ENCODE assay signal across 12 cellular contexts in the genomic region with DNA sequence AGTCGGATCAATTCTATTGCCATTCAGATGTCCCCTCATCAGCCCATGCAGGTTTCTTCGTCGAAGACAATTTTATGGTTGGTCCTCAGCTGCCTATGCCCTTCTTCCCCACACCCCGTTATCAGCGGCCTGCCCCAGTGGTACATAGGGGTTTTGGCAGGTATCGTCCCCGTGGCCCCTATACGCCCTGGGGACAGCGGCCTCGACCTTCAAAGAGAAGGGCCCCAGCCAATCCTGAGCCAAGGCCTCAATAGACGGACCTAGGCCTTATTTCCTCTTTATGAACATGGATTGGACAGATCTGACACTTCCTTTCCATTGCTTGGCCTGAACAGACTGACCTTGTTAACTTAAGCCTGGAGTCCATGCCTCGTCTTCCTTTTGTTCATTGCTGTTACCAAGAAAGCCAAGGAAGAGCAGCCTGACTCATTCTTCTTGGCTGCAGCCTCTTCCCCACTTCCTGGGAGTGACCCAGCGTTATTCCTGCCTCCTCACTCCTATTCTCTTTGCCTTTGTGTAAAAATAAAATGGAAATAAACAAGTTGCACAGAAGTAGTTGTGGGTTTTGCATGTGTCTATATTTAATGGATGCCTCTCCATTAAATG.
A peak's percentile ranks its signal among the peaks of the same experiment; 100 is the strongest.
DNase-seq lines count a peak whose midpoint lies in the region; ATAC-seq and TF ChIP-seq lines count a peak whose summit lies in the region.
"Had no signal": no experiment of that assay in that cellular context is flagged by ENCODE, and none has a peak within 500 bp of the region (broad histone marks: within the 10 kb centered on the region; RNA-seq: fewer than 3 reads in every experiment).

No MANE protein-coding gene starts in this region.

- CTCF ChIA-PET in T-cell (lab: Charles Lee): no interaction called here

- H3K9me3 Mint-ChIP-seq in activated T-cell treated with anti-CD3 and anti-CD28 coated beads, Interleukin-2, amount 50 U/mL, for 72 hours: peaks cover 2% of the 10 kb centered on the region in 2 donors
- peaks cover 0 to 8% (median 0%) of the 10 kb centered on the region in 3 donors for H3K9me3 Mint-ChIP-seq in T-cell
- peaks cover 8% of the 10 kb centered on the region for H3K9me3 Mint-ChIP-seq in nephron progenitor cell

- H3K4me3 ChIP-seq in fibroblast of lung (replicated peaks in 1 of 4; ENCODE audit: control extremely low read depth in 1 of 4, insufficient read depth in 1 of 4, low read depth in 3 of 4, low read length in 4 of 4): no peak overlapping the region
- H3K4me3 ChIP-seq: stomach had no signal

- no peaks in the 10 kb centered on the region for H4K20me1 ChIP-seq in fibroblast of lung (ENCODE audit: control insufficient read depth, extremely low read depth, insufficient read depth, low read length)

- peak overlapping the region; percentile 21 for H3K27ac ChIP-seq in fibroblast of lung (ENCODE audit: insufficient read depth, low read length)
- H3K27ac ChIP-seq: stomach had no signal

- H3K4me2 ChIP-seq in fibroblast of lung (ENCODE audit: extremely low read depth, insufficient read depth, low read length): no peak overlapping the region

- POLR2A ChIA-PET in T-cell (lab: Charles Lee): no interaction called here

- no peaks in the 10 kb centered on the region for H3K79me2 ChIP-seq in fibroblast of lung (ENCODE audit: control insufficient read depth, insufficient read depth, low read length)

- TF ChIP-seq CTCF in fibroblast of lung (conservative IDR thresholded peaks at IDR 0.05 in 1 of 2, IDR thresholded peaks at IDR 0.05 in 1 of 2; ENCODE audit: low read depth in 1 of 2, low read length in 2 of 2) (no peak), nephron progenitor cell (IDR thresholded peaks at IDR 0.05) (no peak)

- H3K4me1 Mint-ChIP-seq in activated T-cell treated with anti-CD3 and anti-CD28 coated beads, Interleukin-2, amount 50 U/mL, for 72 hours (ENCODE audit: low read depth): peaks cover 45% of the 10 kb centered on the region
- peaks cover 52 to 62% (median 61%) of the 10 kb centered on the region in 3 donors for H3K4me1 Mint-ChIP-seq in T-cell
- H3K4me1 Mint-ChIP-seq in nephron progenitor cell: peaks cover 17% of the 10 kb centered on the region

- peaks cover 14 to 48% of the 10 kb centered on the region in 2 donors for H3K36me3 Mint-ChIP-seq in activated T-cell treated with anti-CD3 and anti-CD28 coated beads, Interleukin-2, amount 50 U/mL, for 72 hours (ENCODE audit: insufficient read depth in 2 of 2)
- H3K36me3 Mint-ChIP-seq in T-cell (peaks cover 72% of the 10 kb centered on the region), nephron progenitor cell (ENCODE audit: low read depth) (peaks cover 10% of the 10 kb centered on the region)

- H3K4me1 ChIP-seq in fibroblast of lung (ENCODE audit: control insufficient read depth, extremely low read depth, insufficient read depth, low read length): peaks cover 2% of the 10 kb centered on the region
- H3K4me1 ChIP-seq: stomach had no signal

- DNase-seq in activated T-cell treated with anti-CD3 and anti-CD28 coated beads, Interleukin-2, amount 50 U/mL, for 72 hours: no peak
- DNase-seq in activated T-cell treated with anti-CD3 and anti-CD28 coated beads for 4 hours (no peak), T-cell (no peak), fibroblast of lung (ENCODE audit: low read depth in 2 of 2) (peak; percentile 79 to 92), smooth muscle cell of the brain vasculature (ENCODE audit: low read depth, low spot score) (peak; percentile 1), nephron progenitor cell (no peak), hypothalamus (lab: John Stamatoyannopoulos, UW) (no peak), mesenteric fat pad (ENCODE audit: low spot score) (no peak)
- DNase-seq: activated T-cell treated with anti-CD3 and anti-CD28 coated beads, Interleukin-2, amount 50 U/mL, for 4 hours; C1 segment of cervical spinal cord; NCI-H1092; stomach had no signal

- H3K4me3 Mint-ChIP-seq in activated T-cell treated with anti-CD3 and anti-CD28 coated beads, Interleukin-2, amount 50 U/mL, for 72 hours: peak overlapping the region; percentile 22 to 41
- peak overlapping the region in 1 of 3 donors; percentile 45 for H3K4me3 Mint-ChIP-seq in T-cell
- no peak overlapping the region for H3K4me3 Mint-ChIP-seq in nephron progenitor cell
- H3K4me3 Mint-ChIP-seq: activated T-cell treated with anti-CD3 and anti-CD28 coated beads, Interleukin-2, amount 50 U/mL, for 4 hours had no signal

- H3K27ac Mint-ChIP-seq in activated T-cell treated with anti-CD3 and anti-CD28 coated beads, Interleukin-2, amount 50 U/mL, for 72 hours: peak overlapping the region; percentile 60
- peak overlapping the region; percentile 79 to 90 for H3K27ac Mint-ChIP-seq in T-cell
- no peak overlapping the region for H3K27ac Mint-ChIP-seq in nephron progenitor cell

- peak overlapping the region; percentile 14 for H2AFZ ChIP-seq in fibroblast of lung (ENCODE audit: low read length)

- no peaks in the 10 kb centered on the region for H3K36me3 ChIP-seq in fibroblast of lung (ENCODE audit: control insufficient read depth, insufficient read depth, low read length)

- no peaks in the 10 kb centered on the region for H3K27me3 Mint-ChIP-seq in activated T-cell treated with anti-CD3 and anti-CD28 coated beads, Interleukin-2, amount 50 U/mL, for 72 hours (ENCODE audit: low read depth)
- H3K27me3 Mint-ChIP-seq in T-cell: no peaks in the 10 kb centered on the region
- H3K27me3 Mint-ChIP-seq in nephron progenitor cell (ENCODE audit: low read depth, poor library complexity): no peaks in the 10 kb centered on the region

- ATAC-seq in activated T-cell treated with anti-CD3 and anti-CD28 coated beads, Interleukin-2, amount 50 U/mL, for 72 hours (replicated peaks in 1 of 2): no peak
- no peak for ATAC-seq in T-cell (replicated peaks in 1 of 4)
- ATAC-seq: activated T-cell treated with anti-CD3 and anti-CD28 coated beads, Interleukin-2, amount 50 U/mL, for 4 hours had no signal

- no peak overlapping the region for H3K9ac ChIP-seq in fibroblast of lung (ENCODE audit: insufficient read depth, low read length)

- no peaks in the 10 kb centered on the region for H3K27me3 ChIP-seq in fibroblast of lung (ENCODE audit: control insufficient read depth, insufficient read depth, low read length)
- H3K27me3 ChIP-seq: stomach had no signal

- H3K9me3 ChIP-seq in fibroblast of lung (ENCODE audit: control insufficient read depth, insufficient read depth, low read depth, low read length): no peaks in the 10 kb centered on the region
- H3K9me3 ChIP-seq: stomach had no signal

Comparison
In these comparisons a context has a peak if more than half of its experiments do, and no peak if none do; other contexts are left out.
1. DNase-seq: peak in fibroblast of lung (2 of 2) and smooth muscle cell of the brain vasculature (single experiment); none in activated T-cell treated with anti-CD3 and anti-CD28 coated beads, Interleukin-2, amount 50 U/mL, for 72 hours (0 of 2), activated T-cell treated with anti-CD3 and anti-CD28 coated beads for 4 hours (single experiment), T-cell (0 of 34), nephron progenitor cell (single experiment), hypothalamus (0 of 51) and mesenteric fat pad (single experiment).